Comparison of ENCODE assay signal across 8 cellular contexts in the genomic region with DNA sequence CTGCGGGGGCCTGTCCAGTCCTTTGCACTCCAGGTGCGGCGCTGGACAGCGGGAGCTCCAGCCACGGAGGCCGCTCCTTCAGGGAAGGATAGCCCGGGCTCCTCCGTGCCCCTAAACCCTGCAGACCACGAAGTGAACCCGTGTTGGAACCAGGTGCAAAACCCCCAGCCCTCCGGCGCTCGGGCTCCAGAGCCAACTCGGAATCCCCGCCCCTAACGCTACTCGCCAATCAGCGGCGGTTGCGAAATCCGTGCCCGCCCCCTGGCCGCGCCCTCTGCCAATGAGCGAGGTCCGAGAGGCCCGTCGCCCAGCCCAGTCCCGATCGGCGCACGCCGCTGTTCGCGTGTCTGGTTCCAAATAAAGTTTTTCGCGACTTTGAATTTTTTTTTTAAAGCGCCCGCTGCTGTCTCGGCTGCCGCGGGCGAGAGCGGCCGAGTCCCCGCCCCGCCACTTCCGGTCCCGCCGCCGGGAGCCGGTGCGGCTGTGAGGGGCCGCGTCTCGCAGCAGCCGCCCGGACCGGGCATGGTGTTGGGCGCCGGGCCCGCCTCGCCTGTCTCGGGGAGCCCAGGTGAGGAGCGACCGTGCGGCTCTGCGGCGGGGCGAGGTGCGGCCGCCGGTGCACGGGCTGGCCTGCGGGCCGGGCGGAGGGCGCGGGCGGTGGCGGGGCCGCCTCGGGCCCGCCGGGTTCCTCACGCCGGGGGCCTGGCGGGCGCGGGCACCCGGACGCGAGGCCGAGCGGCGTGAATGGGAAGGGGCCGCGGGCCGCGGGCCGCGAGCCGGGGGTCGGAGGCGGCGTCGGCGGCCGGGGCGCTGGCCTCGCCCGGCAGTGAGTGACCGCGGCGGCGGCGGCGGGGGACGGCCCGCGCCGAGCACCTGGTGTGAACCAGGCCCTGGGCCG. TPM values are rescaled to one million over a fixed set of nuclear protein-coding genes. Genes with fewer than 3 reads are reported as not detected.
A peak's percentile ranks its signal among the peaks of the same experiment; 100 is the strongest.
DNase-seq lines count a peak whose midpoint lies in the region; ATAC-seq and TF ChIP-seq lines count a peak whose summit lies in the region.

Gene UBE2F (plus strand): TSS at position 450 of the 898 bp plus-strand sequence. CDS start 6,094 bp downstream, outside the sequence.

- TF ChIP-seq CTCF in GM06990 (IDR thresholded peaks at IDR 0.05; ENCODE audit: insufficient read depth, low read length, poor library complexity, severe bottlenecking) (no peak), osteoblast (IDR thresholded peaks at IDR 0.05; ENCODE audit: extremely low read depth, low read depth, low read length) (no peak), thoracic aorta (IDR thresholded peaks at IDR 0.05) (no peak)

- peaks cover 20% of the 10 kb centered on the region for H3K4me1 ChIP-seq in osteoblast (ENCODE audit: insufficient read depth, low read length)
- H3K4me1 ChIP-seq in thoracic aorta (ENCODE audit: control insufficient read depth in 1 of 2, low read depth in 2 of 2) = peaks cover 11 to 38% of the 10 kb centered on the region in 2 donors

- ATAC-seq in HG02571 (IDR thresholded peaks at IDR 0.05; ENCODE audit: unreplicated experiment) (peak; percentile 95), thoracic aorta (ENCODE audit: insufficient number of reproducible peaks, low FRiP score, low read depth) (peak; percentile 93)
- peak; percentile 92 to 93 for ATAC-seq in activated naive CD4-positive, alpha-beta T cell treated with anti-CD3 and anti-CD28 coated beads, Interleukin-2, amount 50 U/mL, for 72 hours

- peak; percentile 96 for DNase-seq in GM06990 (ENCODE audit: extremely low read depth, insufficient read length)
- peak; percentile 90 for DNase-seq in NCI-H1048 (lab: John Stamatoyannopoulos, UW)
- DNase-seq in SKM-1 (lab: John Stamatoyannopoulos, UW; ENCODE audit: unreplicated experiment) = peak; percentile 86
- peak; percentile 97 to 98 for DNase-seq in activated naive CD4-positive, alpha-beta T cell treated with anti-CD3 and anti-CD28 coated beads, Interleukin-2, amount 50 U/mL, for 72 hours (ENCODE audit: low spot score in 2 of 2)
- DNase-seq in glomerular visceral epithelial cell (ENCODE audit: extremely low spot score) = peak; percentile 97
- DNase-seq in osteoblast (ENCODE audit: insufficient read length, low spot score, missing footprints) = peak; percentile 100
- peak; percentile 92 for DNase-seq in thoracic aorta (ENCODE audit: low spot score)

- peak within 1 kb of the TSS; percentile 78 to 89 for H3K27ac Mint-ChIP-seq in activated naive CD4-positive, alpha-beta T cell treated with anti-CD3 and anti-CD28 coated beads, Interleukin-2, amount 50 U/mL, for 72 hours

- peaks cover 46% of the 10 kb centered on the region for H3K79me2 ChIP-seq in osteoblast (ENCODE audit: insufficient read depth, low read length)

- H3K27me3 ChIP-seq in GM06990 (replicated peaks; ENCODE audit: control insufficient read depth, insufficient read depth, low read length) (no peaks in the 10 kb centered on the region), osteoblast (ENCODE audit: insufficient read depth, low read length) (no peaks in the 10 kb centered on the region), thoracic aorta (replicated peaks; ENCODE audit: insufficient read depth) (no peaks in the 10 kb centered on the region)

- H3K9me3 ChIP-seq in osteoblast (ENCODE audit: low read depth, low read length) (peaks cover 8% of the 10 kb centered on the region), thoracic aorta (peaks cover 7% of the 10 kb centered on the region)

- peak within 1 kb of the TSS; percentile 89 for H3K4me2 ChIP-seq in osteoblast (ENCODE audit: insufficient read depth, low read length)

- H3K9me3 Mint-ChIP-seq in activated naive CD4-positive, alpha-beta T cell treated with anti-CD3 and anti-CD28 coated beads, Interleukin-2, amount 50 U/mL, for 72 hours = peaks cover 12 to 14% of the 10 kb centered on the region in 2 donors

- peaks cover 30 to 36% of the 10 kb centered on the region in 2 donors for H3K36me3 Mint-ChIP-seq in activated naive CD4-positive, alpha-beta T cell treated with anti-CD3 and anti-CD28 coated beads, Interleukin-2, amount 50 U/mL, for 72 hours

- H2AFZ ChIP-seq in osteoblast (ENCODE audit: low read length) = peak within 1 kb of the TSS; percentile 96

- no peaks in the 10 kb centered on the region; the same call in 1 of the 2 replicates for H3K36me3 ChIP-seq in GM06990 (ENCODE audit: control insufficient read depth, insufficient read depth, low read length)
- H3K36me3 ChIP-seq in osteoblast (ENCODE audit: insufficient read depth, low read length) = no peaks in the 10 kb centered on the region
- no peaks in the 10 kb centered on the region for H3K36me3 ChIP-seq in thoracic aorta

- H4K20me1 ChIP-seq in osteoblast (ENCODE audit: insufficient read depth, low read length) = peaks cover 31% of the 10 kb centered on the region

- H3K4me3 ChIP-seq in GM06990 (replicated peaks; ENCODE audit: low read depth, low read length) = peak within 1 kb of the TSS; percentile 84
- peak within 1 kb of the TSS; percentile 84 for H3K4me3 ChIP-seq in osteoblast (ENCODE audit: insufficient read depth, low read length)
- peak within 1 kb of the TSS; percentile 87 for H3K4me3 ChIP-seq in thoracic aorta

- H3K27ac ChIP-seq in osteoblast (ENCODE audit: low read depth, low read length) = peak within 1 kb of the TSS; percentile 69
- H3K27ac ChIP-seq in thoracic aorta = peak within 1 kb of the TSS; percentile 48 to 57

RNA-seq across cellular contexts. Expression of gene UBE2F, which starts in this region (rescaled TPM):
- total RNA-seq in activated naive CD4-positive, alpha-beta T cell treated with anti-CD3 and anti-CD28 coated beads, Interleukin-2, amount 50 U/mL, for 72 hours = 100 to 1,000 TPM in 1 of 2 donors, 10 to 100 TPM in 1; 64.5 to 175 TPM
- total RNA-seq in osteoblast (39.8 and 45.1 TPM in 2 replicates), thoracic aorta (10 to 100 TPM; 51.9 to 69.3 TPM)

Comparison
In these comparisons a context has a peak if more than half of its experiments do, and no peak if none do; other contexts are left out.
1. Peak in every context shown above with its lines: DNase-seq, ATAC-seq, H3K4me3 ChIP-seq and H3K27ac ChIP-seq.